22 cellular contexts compared by ENCODE assay signal in genomic region chr14:84064756-84065155, GRCh38.
DNase-seq lines count a peak whose midpoint lies in the region; ATAC-seq and TF ChIP-seq lines count a peak whose summit lies in the region.
"Had no signal": no experiment of that assay in that cellular context is flagged by ENCODE, and none has a peak within 500 bp of the region (broad histone marks: within the 10 kb centered on the region; RNA-seq: fewer than 3 reads in every experiment).

No MANE protein-coding gene starts in this region.

- H3K4me3 Mint-ChIP-seq in Caco-2 (ENCODE audit: unreplicated experiment) (no peak overlapping the region), H9 (no peak overlapping the region)
- no peak overlapping the region for H3K4me3 Mint-ChIP-seq in activated naive CD8-positive, alpha-beta T cell treated with anti-CD3 and anti-CD28 coated beads, Interleukin-2, amount 50 U/mL, for 24 hours
- H3K4me3 Mint-ChIP-seq: CD14-positive monocyte; CD8-positive, alpha-beta memory T cell; IgD-negative memory B cell had no signal

- H3K36me3 Mint-ChIP-seq in Caco-2 (ENCODE audit: insufficient read depth, unreplicated experiment) (no peaks in the 10 kb centered on the region), H9 (ENCODE audit: insufficient read depth in 1 of 3, low read depth in 3 of 3) (no peaks in the 10 kb centered on the region)
- H3K36me3 Mint-ChIP-seq in activated naive CD8-positive, alpha-beta T cell treated with anti-CD3 and anti-CD28 coated beads, Interleukin-2, amount 50 U/mL, for 24 hours (ENCODE audit: low read depth) = no peaks in the 10 kb centered on the region
- H3K36me3 Mint-ChIP-seq: CD14-positive monocyte; CD8-positive, alpha-beta memory T cell; IgD-negative memory B cell had no signal

- no peak overlapping the region for H2BK20ac ChIP-seq in H9 (ENCODE audit: low read depth, low read length, poor library complexity, severe bottlenecking)

- H3K27me3 ChIP-seq in neuronal stem cell (ENCODE audit: control insufficient read depth in 3 of 3, insufficient read depth in 3 of 3, low read depth in 1 of 3, low read length in 3 of 3) (no peaks in the 10 kb centered on the region), Caco-2 (replicated peaks; ENCODE audit: control insufficient read depth, insufficient read depth, low read length) (no peaks in the 10 kb centered on the region), H9 (ENCODE audit: insufficient read depth, low read length) (no peaks in the 10 kb centered on the region)
- H3K27me3 ChIP-seq: BE2C, SJSA1 had no signal

- H3K27me3 Mint-ChIP-seq in Caco-2 (ENCODE audit: insufficient read depth, unreplicated experiment) (peaks cover 7% of the 10 kb centered on the region), H9 (ENCODE audit: low read depth) (no peaks in the 10 kb centered on the region)
- H3K27me3 Mint-ChIP-seq in activated naive CD8-positive, alpha-beta T cell treated with anti-CD3 and anti-CD28 coated beads, Interleukin-2, amount 50 U/mL, for 24 hours = no peaks in the 10 kb centered on the region
- H3K27me3 Mint-ChIP-seq: CD8-positive, alpha-beta memory T cell; IgD-negative memory B cell had no signal

- POLR2A ChIA-PET in Caco-2 (lab: Charles Lee) = no interaction called here

- no peak overlapping the region for H3T11ph ChIP-seq in H9 (ENCODE audit: low read length)

- no peaks in the 10 kb centered on the region for H3K36me3 ChIP-seq in neuronal stem cell (replicated peaks in 1 of 2; ENCODE audit: control insufficient read depth in 2 of 2, insufficient read depth in 2 of 2, low read length in 2 of 2)
- no peaks in the 10 kb centered on the region for H3K36me3 ChIP-seq in Caco-2 (ENCODE audit: control insufficient read depth, insufficient read depth, low read length)
- H3K36me3 ChIP-seq: BE2C, SJSA1 had no signal

- no peak overlapping the region for H2BK120ac ChIP-seq in neuronal stem cell (ENCODE audit: low read depth, low read length)
- H2BK120ac ChIP-seq in H9 (ENCODE audit: low read depth, low read length, poor library complexity, severe bottlenecking) = no peak overlapping the region

- H2BK5ac ChIP-seq in neuronal stem cell (ENCODE audit: low read length) (no peak overlapping the region), H9 (ENCODE audit: insufficient read length, low read length) (no peak overlapping the region)

- no peaks in the 10 kb centered on the region for H3K79me2 ChIP-seq in H9 (ENCODE audit: insufficient read depth, low read length)

- H3K9me3 Mint-ChIP-seq in Caco-2 (ENCODE audit: unreplicated experiment) = no peaks in the 10 kb centered on the region
- no peaks in the 10 kb centered on the region for H3K9me3 Mint-ChIP-seq in H9
- peaks cover 11% of the 10 kb centered on the region for H3K9me3 Mint-ChIP-seq in activated naive CD8-positive, alpha-beta T cell treated with anti-CD3 and anti-CD28 coated beads, Interleukin-2, amount 50 U/mL, for 24 hours

- no peaks in the 10 kb centered on the region for H3K79me1 ChIP-seq in neuronal stem cell (ENCODE audit: low read depth, low read length)
- no peaks in the 10 kb centered on the region for H3K79me1 ChIP-seq in H9 (ENCODE audit: insufficient read depth, low read depth, low read length, poor library complexity, severe bottlenecking)

- H3K4ac ChIP-seq in neuronal stem cell (ENCODE audit: low read length) = no peak overlapping the region
- no peak overlapping the region for H3K4ac ChIP-seq in H9 (ENCODE audit: low read depth, low read length)

- in situ Hi-C loops in GM13977 (cut with MboI; ENCODE audit: low pct_unique_long_range_greater_than_20kb, low sequenced_read_pairs, unreplicated experiment) = no loop called here

- H3K4me1 ChIP-seq in neuronal stem cell (ENCODE audit: control insufficient read depth in 2 of 2, insufficient read depth in 1 of 2, low read depth in 1 of 2, low read length in 2 of 2) (no peaks in the 10 kb centered on the region), Caco-2 (no peaks in the 10 kb centered on the region), H9 (ENCODE audit: insufficient read depth, low read length) (no peaks in the 10 kb centered on the region)
- H3K4me1 ChIP-seq: BE2C, SJSA1 had no signal

- H3K4me2 ChIP-seq in neuronal stem cell (ENCODE audit: insufficient read depth, low read length, poor library complexity, severe bottlenecking) = no peak overlapping the region
- H3K4me2 ChIP-seq in H9 (ENCODE audit: insufficient read depth, insufficient read length, low read length) = no peak overlapping the region
- H3K4me2 ChIP-seq: KMS-11, PC-9 had no signal

- H3K23me2 ChIP-seq in H9 (ENCODE audit: insufficient read length, low read depth, low read length, poor library complexity, severe bottlenecking) = no peaks in the 10 kb centered on the region

- H3K18ac ChIP-seq in neuronal stem cell (ENCODE audit: low read length) (no peak overlapping the region), H9 (ENCODE audit: insufficient read length, low read depth, low read length) (no peak overlapping the region)

- no peak overlapping the region for H4K8ac ChIP-seq in neuronal stem cell (ENCODE audit: low read depth, low read length)
- no peak overlapping the region for H4K8ac ChIP-seq in H9 (replicated peaks; ENCODE audit: insufficient read length, low read depth, low read length)

- H3K9me3 ChIP-seq in neuronal stem cell (replicated peaks in 1 of 2; ENCODE audit: control insufficient read depth in 2 of 2, insufficient read depth in 1 of 2, low read depth in 1 of 2, low read length in 2 of 2) = no peaks in the 10 kb centered on the region
- H3K9me3 ChIP-seq in Caco-2 = no peaks in the 10 kb centered on the region
- H3K9me3 ChIP-seq in H9 (ENCODE audit: control insufficient read depth, low read depth, low read length) = no peaks in the 10 kb centered on the region
- H3K9me3 ChIP-seq: BE2C, SJSA1 had no signal

- H3K27ac Mint-ChIP-seq in Caco-2 (ENCODE audit: unreplicated experiment) (no peak overlapping the region), H9 (no peak overlapping the region)
- no peak overlapping the region for H3K27ac Mint-ChIP-seq in activated naive CD8-positive, alpha-beta T cell treated with anti-CD3 and anti-CD28 coated beads, Interleukin-2, amount 50 U/mL, for 24 hours
- H3K27ac Mint-ChIP-seq: CD14-positive monocyte; CD8-positive, alpha-beta memory T cell; IgD-negative memory B cell had no signal

- peak overlapping the region; percentile 69 for H2AFZ ChIP-seq in neuronal stem cell (ENCODE audit: low read length)
- no peak overlapping the region for H2AFZ ChIP-seq in H9 (ENCODE audit: low read length)
- H2AFZ ChIP-seq: PC-9 had no signal

- H4K5ac ChIP-seq in H9 (ENCODE audit: insufficient read length, low read depth, low read length) = no peak overlapping the region

- H2BK15ac ChIP-seq in neuronal stem cell (ENCODE audit: low read length) (no peak overlapping the region), H9 (ENCODE audit: low read depth, low read length) (no peak overlapping the region)

- H4K91ac ChIP-seq in neuronal stem cell (ENCODE audit: low read depth, low read length, poor library complexity) = no peak overlapping the region
- no peak overlapping the region for H4K91ac ChIP-seq in H9 (ENCODE audit: insufficient read length, low read depth, low read length)

- H2AK5ac ChIP-seq in neuronal stem cell (ENCODE audit: low read depth, low read length) = no peak overlapping the region
- H2AK5ac ChIP-seq in H9 (ENCODE audit: insufficient read length, low read length) = no peak overlapping the region

- H3K4me3 ChIP-seq in neuronal stem cell (ENCODE audit: low read length in 2 of 2) = no peak overlapping the region
- no peak overlapping the region for H3K4me3 ChIP-seq in Caco-2 (ENCODE audit: low read depth, low read length)
- H3K4me3 ChIP-seq: PC-9, SJSA1 had no signal

- H3K14ac ChIP-seq in neuronal stem cell (ENCODE audit: low read length) (no peak overlapping the region), H9 (ENCODE audit: insufficient read depth, low read length) (no peak overlapping the region)

- no peak overlapping the region for H3K27ac ChIP-seq in neuronal stem cell (replicated peaks; ENCODE audit: low read length)
- H3K27ac ChIP-seq in H9 (ENCODE audit: insufficient read length, low read depth, low read length) = no peak overlapping the region
- H3K27ac ChIP-seq: HL-60, KMS-11, PC-9, SJSA1 had no signal

- CTCF ChIA-PET in Caco-2 (lab: Charles Lee) = no interaction called here

- H2BK12ac ChIP-seq in neuronal stem cell (ENCODE audit: low read length) = no peak overlapping the region
- H2BK12ac ChIP-seq in H9 (ENCODE audit: insufficient read length, low read depth, low read length) = no peak overlapping the region

- ATAC-seq in activated naive CD8-positive, alpha-beta T cell treated with anti-CD3 and anti-CD28 coated beads, Interleukin-2, amount 50 U/mL, for 24 hours = no peak
- ATAC-seq: Right ventricle myocardium inferior had no signal

- WGBS in neuronal stem cell (ENCODE audit: extremely low coverage in 2 of 2, insufficient read length in 2 of 2, insufficient replicate concordance in 1 of 2), 2 donors = no CpG with 5 or more reads among the region's 4 CpGs
- no CpG with 5 or more reads among the region's 4 CpGs for WGBS in H9 (ENCODE audit: extremely low coverage, insufficient read length, low lambda C conversion rate)

- H3K23ac ChIP-seq in neuronal stem cell (ENCODE audit: low read depth, low read length, poor library complexity) = no peak overlapping the region
- no peak overlapping the region for H3K23ac ChIP-seq in H9 (ENCODE audit: insufficient read length, low read depth, low read length)

- BruUV-seq in Caco-2 (replicated peaks; lab: Mats Ljungman, UMichigan) = no TSS peak

- TF ChIP-seq CTCF in Caco-2 (IDR thresholded peaks at IDR 0.05; ENCODE audit: insufficient read depth in 1 of 2, low read depth in 1 of 2, low read length in 1 of 2, severe bottlenecking in 1 of 2, unreplicated experiment in 1 of 2) = no peak
- no peak for TF ChIP-seq CTCF in H9 (conservative IDR thresholded peaks at IDR 0.05)
- TF ChIP-seq CTCF in GM13977 (IDR thresholded peaks at IDR 0.05; ENCODE audit: extremely low read depth, insufficient read depth, missing control alignments) = no peak

- H3K4me1 Mint-ChIP-seq in Caco-2 (ENCODE audit: low read depth, unreplicated experiment) (no peaks in the 10 kb centered on the region), H9 (peaks cover 0 to 3% of the 10 kb centered on the region in 2 experiments; a peak in 1 of 4 replicates)
- no peaks in the 10 kb centered on the region for H3K4me1 Mint-ChIP-seq in activated naive CD8-positive, alpha-beta T cell treated with anti-CD3 and anti-CD28 coated beads, Interleukin-2, amount 50 U/mL, for 24 hours
- H3K4me1 Mint-ChIP-seq: CD14-positive monocyte; CD8-positive, alpha-beta memory T cell had no signal

- H3K56ac ChIP-seq in H9 (ENCODE audit: insufficient read length, low read depth, low read length) = no peak overlapping the region

- H4K20me1 ChIP-seq in H9 (ENCODE audit: control insufficient read depth, insufficient read depth, insufficient read length) = no peaks in the 10 kb centered on the region

- DNase-seq in astrocyte of the hippocampus (ENCODE audit: low read depth, low spot score) = peak; percentile 4
- peak; percentile 32 for DNase-seq in foreskin melanocyte
- DNase-seq in neuronal stem cell (ENCODE audit: low spot score) = no peak
- DNase-seq in Caco-2 = no peak
- no peak for DNase-seq in H9
- DNase-seq in activated naive CD8-positive, alpha-beta T cell treated with anti-CD3 and anti-CD28 coated beads, Interleukin-2, amount 50 U/mL, for 24 hours = no peak
- no peak for DNase-seq in GM13977 (ENCODE audit: low spot score)
- DNase-seq: BE2C; CD8-positive, alpha-beta memory T cell; DMS153; DND-41; GOT3; HCEC 1CT; MM.1S; NCI-H2029; PC-9 had no signal

- intact Hi-C loops in Caco-2 (cut with micrococcal nuclease; ENCODE audit: unreplicated experiment) = no loop called here

- H3K9ac ChIP-seq in neuronal stem cell (ENCODE audit: low read depth, low read length, poor library complexity) = no peak overlapping the region
- H3K9ac ChIP-seq in H9 (ENCODE audit: extremely low read depth, insufficient read length, low read length) = no peak overlapping the region
- H3K9ac ChIP-seq: KMS-11 had no signal

Comparison
In these comparisons a context has a peak if more than half of its experiments do, and no peak if none do; other contexts are left out.
1. DNase-seq: peak in astrocyte of the hippocampus (single experiment) and foreskin melanocyte (single experiment); none in neuronal stem cell (single experiment), Caco-2 (0 of 2), H9 (single experiment), activated naive CD8-positive, alpha-beta T cell treated with anti-CD3 and anti-CD28 coated beads, Interleukin-2, amount 50 U/mL, for 24 hours (single experiment) and GM13977 (single experiment).